In genomic region chr11:64263947-64264317, GRCh38 we compare ENCODE assay signal across 16 cellular contexts. TPM values are rescaled to one million over a fixed set of nuclear protein-coding genes. Genes with fewer than 3 reads are reported as not detected.
DNase-seq lines count a peak whose midpoint lies in the region; ATAC-seq and TF ChIP-seq lines count a peak whose summit lies in the region.
"Had no signal": no experiment of that assay in that cellular context is flagged by ENCODE, and none has a peak within 500 bp of the region (broad histone marks: within the 10 kb centered on the region; RNA-seq: fewer than 3 reads in every experiment).

No MANE protein-coding gene starts in this region.

- ATAC-seq in GM18867 (IDR thresholded peaks at IDR 0.05; ENCODE audit: unreplicated experiment), result no peak

- H3K36me3 ChIP-seq in HUES64 (ENCODE audit: insufficient read depth, low read length), result peaks cover 72% of the 10 kb centered on the region

- DNase-seq in nephron progenitor cell (no peak), type B pancreatic cell (ENCODE audit: extremely low spot score, unreplicated experiment) (no peak), dermis blood vessel endothelial cell (no peak), NCI-H2029 (lab: John Stamatoyannopoulos, UW) (no peak)
- DNase-seq: CD4-positive, alpha-beta memory T cell; DMS 273 treated with DMSO at 0.1 percent for 48 hours; DMS79 treated with DMSO at 0.1 percent for 48 hours; HCEC 1CT; NCI-H1105; NCI-H446 treated with DMSO at 0.1 percent for 48 hours; Right ventricle myocardium superior had no signal

- 92% methylated on average over 8 of the region's 8 CpGs for WGBS in HUES64

- H3K36me3 Mint-ChIP-seq in nephron progenitor cell (ENCODE audit: low read depth) (peaks cover 16% of the 10 kb centered on the region), type B pancreatic cell (peaks cover 14% of the 10 kb centered on the region)

- peaks cover 42% of the 10 kb centered on the region for H3K4me1 Mint-ChIP-seq in nephron progenitor cell
- H3K4me1 Mint-ChIP-seq in type B pancreatic cell (ENCODE audit: unreplicated experiment), result peaks cover 8% of the 10 kb centered on the region

- no peaks in the 10 kb centered on the region for H3K9me3 Mint-ChIP-seq in nephron progenitor cell
- H3K9me3 Mint-ChIP-seq in type B pancreatic cell, result no peaks in the 10 kb centered on the region
- H3K9me3 Mint-ChIP-seq: CD4-positive, alpha-beta memory T cell; IgD-negative memory B cell had no signal

- no peak for TF ChIP-seq CTCF in VCaP (conservative IDR thresholded peaks at IDR 0.05)
- TF ChIP-seq CTCF in nephron progenitor cell (IDR thresholded peaks at IDR 0.05), result no peak
- no peak for TF ChIP-seq CTCF in type B pancreatic cell (conservative IDR thresholded peaks at IDR 0.05)

- H3K4me1 ChIP-seq in HUES64 (ENCODE audit: insufficient read depth, low read length), result peaks cover 9% of the 10 kb centered on the region; the same call in 1 of the 2 replicates

- H3K4me3 Mint-ChIP-seq in nephron progenitor cell, result no peak overlapping the region
- no peak overlapping the region for H3K4me3 Mint-ChIP-seq in type B pancreatic cell
- H3K4me3 Mint-ChIP-seq: CD4-positive, alpha-beta memory T cell; IgD-negative memory B cell had no signal

- H3K4me3 ChIP-seq in HUES64 (ENCODE audit: low read length), result no peak overlapping the region

- H3K27ac Mint-ChIP-seq in nephron progenitor cell (peak overlapping the region; percentile 88), type B pancreatic cell (peak overlapping the region; percentile 43)
- H3K27ac Mint-ChIP-seq: CD4-positive, alpha-beta memory T cell; IgD-negative memory B cell had no signal

- H3K27me3 ChIP-seq in HUES64 (ENCODE audit: insufficient read depth, low read length), result no peaks in the 10 kb centered on the region

- H3K27me3 Mint-ChIP-seq in nephron progenitor cell (ENCODE audit: low read depth, poor library complexity) (peaks cover 2% of the 10 kb centered on the region), type B pancreatic cell (no peaks in the 10 kb centered on the region)
- H3K27me3 Mint-ChIP-seq: CD4-positive, alpha-beta memory T cell; IgD-negative memory B cell had no signal

- H3K27ac ChIP-seq in HUES64 (ENCODE audit: low read depth, low read length) (0 out of 2 replicates have a peak overlapping the region, but pooled peaks have one; percentile 8), VCaP (peak overlapping the region; percentile 100; the same call in 1 of the 2 replicates)

- no peak overlapping the region for H3K9ac ChIP-seq in HUES64 (ENCODE audit: low read depth, low read length)

- no peaks in the 10 kb centered on the region for H3K9me3 ChIP-seq in HUES64 (ENCODE audit: insufficient read depth, low read depth, low read length)
- H3K9me3 ChIP-seq: Caco-2 had no signal

RNA-seq across cellular contexts. Expression of gene PLCB3, which starts 12.6 kb away (rescaled TPM):
- polyA plus RNA-seq in HUES64 (2013, experiment 1 of 2), result 44.7 TPM
- polyA plus RNA-seq in HUES64 (2013, experiment 2 of 2), result 41.8 TPM
- total RNA-seq in type B pancreatic cell (ENCODE audit: low replicate concordance), result 40.7 and 56.2 TPM in 2 replicates
- 37.8 and 54.6 TPM in 2 replicates for total RNA-seq in dermis blood vessel endothelial cell

RNA-seq across cellular contexts. Expression of gene PPP1R14B, which starts 17.2 kb away (rescaled TPM):
- polyA plus RNA-seq in HUES64 (2013, experiment 1 of 2), result 353 TPM
- polyA plus RNA-seq in HUES64 (2013, experiment 2 of 2), result 328 TPM
- total RNA-seq in type B pancreatic cell (ENCODE audit: low replicate concordance), result 187 and 274 TPM in 2 replicates
- 238 and 297 TPM in 2 replicates for total RNA-seq in dermis blood vessel endothelial cell

RNA-seq across cellular contexts. Expression of gene BAD, which starts 20.5 kb away (rescaled TPM):
- polyA plus RNA-seq in HUES64 (2013, experiment 1 of 2), result 22.6 TPM
- 24.0 TPM for polyA plus RNA-seq in HUES64 (2013, experiment 2 of 2)
- total RNA-seq in type B pancreatic cell (ENCODE audit: low replicate concordance), result 39.3 and 48.7 TPM in 2 replicates
- total RNA-seq in dermis blood vessel endothelial cell, result 57.2 and 65.9 TPM in 2 replicates

RNA-seq across cellular contexts. Expression of gene GPR137, which starts 21.7 kb away (rescaled TPM):
- 25.3 TPM for polyA plus RNA-seq in HUES64 (2013, experiment 1 of 2)
- polyA plus RNA-seq in HUES64 (2013, experiment 2 of 2), result 25.2 TPM
- total RNA-seq in type B pancreatic cell (ENCODE audit: low replicate concordance), result 43.7 and 47.9 TPM in 2 replicates
- total RNA-seq in dermis blood vessel endothelial cell, result 11.5 and 12.1 TPM in 2 replicates

RNA-seq across cellular contexts. Expression of gene FKBP2, which starts 23.0 kb away (rescaled TPM):
- polyA plus RNA-seq in HUES64 (2013, experiment 1 of 2), result 59.7 TPM
- polyA plus RNA-seq in HUES64 (2013, experiment 2 of 2), result 70.2 TPM
- 52.8 and 69.6 TPM in 2 replicates for total RNA-seq in type B pancreatic cell (ENCODE audit: low replicate concordance)
- 43.9 and 45.6 TPM in 2 replicates for total RNA-seq in dermis blood vessel endothelial cell
